ENCODE assay signal across 20 cellular contexts in genomic region chr3:27826448-27826847, GRCh38.
"Had no signal": no experiment of that assay in that cellular context is flagged by ENCODE, and none has a peak within 500 bp of the region (broad histone marks: within the 10 kb centered on the region; RNA-seq: fewer than 3 reads in every experiment).

No MANE protein-coding gene starts in this region.

- H3K4me3 ChIP-seq: MG63, PC-9, Peyer's patch, SJCRH30 had no signal

- H2AFZ ChIP-seq: PC-9 had no signal

- H3K36me3 ChIP-seq: MG63, Peyer's patch, SJCRH30 had no signal

- H3K9me3 ChIP-seq: MG63, Peyer's patch, SJCRH30 had no signal

- H3K4me1 ChIP-seq: Peyer's patch, SJCRH30 had no signal

- ATAC-seq: Right ventricle myocardium inferior, SK-N-SH treated with all-trans-retinoic acid at 6 μM for 48 hours, T-helper 17 cell had no signal

- H3K27me3 ChIP-seq: MG63, Peyer's patch, SJCRH30 had no signal

- H3K4me2 ChIP-seq: PC-9 had no signal

- H3K27ac ChIP-seq: PC-9, Peyer's patch, SJCRH30 had no signal

- DNase-seq: Karpas-422, KG1, MG63, NCI-H1092, NCI-H187, NCI-H2029, NCI-H2081 treated with DMSO at 0.1 percent for 48 hours, NCI-H226, NCI-H510A, NCI-H524 treated with DMSO at 0.1 percent for 48 hours, NCI-H69, OCI-M1, PC-9, Peyer's patch, SHP77 treated with DMSO at 0.1 percent for 48 hours, SJCRH30, T-helper 1 cell, T-helper 17 cell had no signal
